Comparison of ENCODE assay signal across 15 cellular contexts in genomic region chr6:35300848-35301247, GRCh38. TPM values are rescaled to one million over a fixed set of nuclear protein-coding genes. Genes with fewer than 3 reads are reported as not detected.
DNase-seq lines count a peak whose midpoint lies in the region; ATAC-seq lines count a peak whose summit lies in the region.
"Had no signal": no experiment of that assay in that cellular context is flagged by ENCODE, and none has a peak within 500 bp of the region (broad histone marks: within the 10 kb centered on the region; RNA-seq: fewer than 3 reads in every experiment).

No MANE protein-coding gene starts in this region.

- CTCF ChIA-PET in activated CD8-positive, alpha-beta memory T cell treated with anti-CD3 and anti-CD28 coated beads, Interleukin-2, amount 10 ng/mL, durations not matched to agents 7 days and 5 days (lab: Charles Lee) = interaction anchor here (1.0 to 10.4 kb wide), 6 partner anchors 9 to 436 kb away, joined by 3 to 249 read pairs (median 6); partner anchors contain the start of genes ARMC12 and PPARD

- in situ Hi-C loops in KBM-7 (cut with MboI; ENCODE audit: low pct_unique_long_range_greater_than_20kb, low sequenced_read_pairs) = loop anchor here (25.0 kb wide), 1 partner anchor 436 kb away; the partner anchor contains the start of gene ARMC12

- DNase-seq in activated CD8-positive, alpha-beta memory T cell treated with anti-CD3 and anti-CD28 coated beads, Interleukin-2, amount 10 ng/mL, durations not matched to agents 7 days and 5 days = peak; percentile 64
- no peak for DNase-seq in activated CD8-positive, alpha-beta memory T cell treated with anti-CD3 and anti-CD28 coated beads, Interleukin-2, amount 50 U/mL, for 48 hours
- DNase-seq in T-helper 9 cell (peak; percentile 35), KBM-7 (no peak), retina (no peak), EL (no peak)
- DNase-seq in effector CD4-positive, alpha-beta T cell = peak; percentile 42
- DNase-seq in stimulated activated naive CD8-positive, alpha-beta T cell treated with anti-CD3 and anti-CD28 coated beads, Interleukin-15, amount 100 ng/mL, for 72 hours = peak in 1 of 2 donors; percentile 32
- DNase-seq: ACHN; endodermal cell; NCI-H345; stimulated activated CD4-positive, alpha-beta T cell treated with anti-CD3 and anti-CD28 coated beads, Interleukin-2, amount 100 ng/mL, for 24 hours; trophoblast cell had no signal

- no peaks in the 10 kb centered on the region for H3K9me3 Mint-ChIP-seq in activated CD8-positive, alpha-beta memory T cell treated with anti-CD3 and anti-CD28 coated beads, Interleukin-2, amount 10 ng/mL, durations not matched to agents 7 days and 5 days (ENCODE audit: low read depth)
- H3K9me3 Mint-ChIP-seq in stimulated activated naive CD8-positive, alpha-beta T cell treated with anti-CD3 and anti-CD28 coated beads, Interleukin-15, amount 100 ng/mL, for 72 hours = no peaks in the 10 kb centered on the region
- H3K9me3 Mint-ChIP-seq: endodermal cell, nephron had no signal

- no peaks in the 10 kb centered on the region for H3K27me3 Mint-ChIP-seq in activated CD8-positive, alpha-beta memory T cell treated with anti-CD3 and anti-CD28 coated beads, Interleukin-2, amount 10 ng/mL, durations not matched to agents 7 days and 5 days
- H3K27me3 Mint-ChIP-seq in stimulated activated naive CD8-positive, alpha-beta T cell treated with anti-CD3 and anti-CD28 coated beads, Interleukin-15, amount 100 ng/mL, for 72 hours = no peaks in the 10 kb centered on the region

- H3K36me3 Mint-ChIP-seq in activated CD8-positive, alpha-beta memory T cell treated with anti-CD3 and anti-CD28 coated beads, Interleukin-2, amount 10 ng/mL, durations not matched to agents 7 days and 5 days = peaks cover 32% of the 10 kb centered on the region

- peak overlapping the region; percentile 91 for H3K4me3 Mint-ChIP-seq in activated CD8-positive, alpha-beta memory T cell treated with anti-CD3 and anti-CD28 coated beads, Interleukin-2, amount 10 ng/mL, durations not matched to agents 7 days and 5 days
- H3K4me3 Mint-ChIP-seq in stimulated activated naive CD8-positive, alpha-beta T cell treated with anti-CD3 and anti-CD28 coated beads, Interleukin-15, amount 100 ng/mL, for 72 hours = peak overlapping the region; percentile 82 to 85
- H3K4me3 Mint-ChIP-seq: endodermal cell, nephron had no signal

- ATAC-seq in activated CD8-positive, alpha-beta memory T cell treated with anti-CD3 and anti-CD28 coated beads, Interleukin-2, amount 10 ng/mL, durations not matched to agents 7 days and 5 days = no peak
- no peak for ATAC-seq in stimulated activated naive CD8-positive, alpha-beta T cell treated with anti-CD3 and anti-CD28 coated beads, Interleukin-15, amount 100 ng/mL, for 72 hours
- ATAC-seq: SK-N-SH treated with all-trans-retinoic acid at 6 μM for 48 hours had no signal

- peak overlapping the region; percentile 92 for H3K27ac Mint-ChIP-seq in activated CD8-positive, alpha-beta memory T cell treated with anti-CD3 and anti-CD28 coated beads, Interleukin-2, amount 10 ng/mL, durations not matched to agents 7 days and 5 days
- peak overlapping the region in 1 of 2 donors; percentile 85 for H3K27ac Mint-ChIP-seq in stimulated activated naive CD8-positive, alpha-beta T cell treated with anti-CD3 and anti-CD28 coated beads, Interleukin-15, amount 100 ng/mL, for 72 hours
- H3K27ac Mint-ChIP-seq: endodermal cell, nephron had no signal

- peaks cover 68% of the 10 kb centered on the region for H3K4me1 Mint-ChIP-seq in activated CD8-positive, alpha-beta memory T cell treated with anti-CD3 and anti-CD28 coated beads, Interleukin-2, amount 10 ng/mL, durations not matched to agents 7 days and 5 days
- peaks cover 76% of the 10 kb centered on the region for H3K4me1 Mint-ChIP-seq in stimulated activated naive CD8-positive, alpha-beta T cell treated with anti-CD3 and anti-CD28 coated beads, Interleukin-15, amount 100 ng/mL, for 72 hours

RNA-seq across cellular contexts. Expression of gene DEF6, which starts 3.2 kb away (rescaled TPM):
- total RNA-seq in activated CD8-positive, alpha-beta memory T cell treated with anti-CD3 and anti-CD28 coated beads, Interleukin-2, amount 10 ng/mL, durations not matched to agents 7 days and 5 days = 100 to 1,000 TPM; 153 to 194 TPM

RNA-seq across cellular contexts. Expression of gene ZNF76, which starts 41.3 kb away (rescaled TPM):
- total RNA-seq in activated CD8-positive, alpha-beta memory T cell treated with anti-CD3 and anti-CD28 coated beads, Interleukin-2, amount 10 ng/mL, durations not matched to agents 7 days and 5 days = 10 to 100 TPM; 55.0 to 61.8 TPM

RNA-seq across cellular contexts. Expression of gene PPARD, which starts 41.5 kb away (rescaled TPM):
- 10 to 100 TPM; 16.4 to 18.8 TPM for total RNA-seq in activated CD8-positive, alpha-beta memory T cell treated with anti-CD3 and anti-CD28 coated beads, Interleukin-2, amount 10 ng/mL, durations not matched to agents 7 days and 5 days

Comparison
In these comparisons a context has a peak if more than half of its experiments do, and no peak if none do; other contexts are left out.
1. DNase-seq: peak in activated CD8-positive, alpha-beta memory T cell treated with anti-CD3 and anti-CD28 coated beads, Interleukin-2, amount 10 ng/mL, durations not matched to agents 7 days and 5 days (single experiment), T-helper 9 cell (single experiment) and effector CD4-positive, alpha-beta T cell (single experiment); none in activated CD8-positive, alpha-beta memory T cell treated with anti-CD3 and anti-CD28 coated beads, Interleukin-2, amount 50 U/mL, for 48 hours (single experiment), KBM-7 (single experiment), retina (single experiment) and EL (single experiment).